Comparison of ENCODE assay signal across 34 cellular contexts in genomic region chr15:93420050-93420452, GRCh38.
DNase-seq lines count a peak whose midpoint lies in the region; ATAC-seq and TF ChIP-seq lines count a peak whose summit lies in the region.
"Had no signal": no experiment of that assay in that cellular context is flagged by ENCODE, and none has a peak within 500 bp of the region (broad histone marks: within the 10 kb centered on the region; RNA-seq: fewer than 3 reads in every experiment).

No MANE protein-coding gene starts in this region.

- in situ Hi-C loops in mammary epithelial cell (cut with MboI; ENCODE audit: low sequenced_read_pairs in 2 of 2): no loop called here

- H3K4me3 Mint-ChIP-seq in stimulated activated naive B cell treated with anti-CD40 and anti-IgM and Interleukin-4, amounts not matched to agents 10 μg/mL and 1 μg/mL and 100 μg/mL, for 72 hours: no peak overlapping the region
- H3K4me3 Mint-ChIP-seq: activated CD8-positive, alpha-beta T cell treated with anti-CD3 and anti-CD28 coated beads, Interleukin-2, amount 10 ng/mL, durations not matched to agents 7 days and 5 days; activated naive CD4-positive, alpha-beta T cell treated with anti-CD3 and anti-CD28 coated beads, Interleukin-2, amount 50 U/mL, for 24 hours; CD8-positive, alpha-beta memory T cell; effector memory CD8-positive, alpha-beta T cell; neural crest cell had no signal

- peaks cover 0 to 17% (median 0%) of the 10 kb centered on the region in 12 donors for H3K4me1 ChIP-seq in heart left ventricle
- no peaks in the 10 kb centered on the region for H3K4me1 ChIP-seq in mammary epithelial cell (ENCODE audit: insufficient read depth, low read length)
- H3K4me1 ChIP-seq: pancreas, stomach, thyroid gland, vagina had no signal

- TF ChIP-seq CTCF in heart left ventricle (IDR thresholded peaks at IDR 0.05): no peak
- TF ChIP-seq CTCF in mammary epithelial cell (conservative IDR thresholded peaks at IDR 0.05 in 1 of 2, IDR thresholded peaks at IDR 0.05 in 1 of 2; ENCODE audit: extremely low read depth in 1 of 2, insufficient read depth in 1 of 2, low read depth in 1 of 2, low read length in 2 of 2): no peak
- TF ChIP-seq CTCF in GM10248 (IDR thresholded peaks at IDR 0.05; ENCODE audit: control extremely low read depth, extremely low read depth, low read depth, missing control alignments): no peak

- CTCF ChIA-PET in mammary epithelial cell (lab: Charles Lee; ENCODE audit: low non-redundant PET) (no interaction called here), GM10248 (lab: Yijun Ruan, JAX) (no interaction called here)

- no peaks in the 10 kb centered on the region for H3K27me3 ChIP-seq in heart left ventricle
- no peaks in the 10 kb centered on the region for H3K27me3 ChIP-seq in mammary epithelial cell (ENCODE audit: insufficient read depth, low read length)
- H3K27me3 ChIP-seq: pancreas, stomach, thyroid gland, vagina had no signal

- no peaks in the 10 kb centered on the region for H3K9me3 Mint-ChIP-seq in stimulated activated naive B cell treated with anti-CD40 and anti-IgM and Interleukin-4, amounts not matched to agents 10 μg/mL and 1 μg/mL and 100 μg/mL, for 72 hours
- H3K9me3 Mint-ChIP-seq: activated naive CD4-positive, alpha-beta T cell treated with anti-CD3 and anti-CD28 coated beads, Interleukin-2, amount 50 U/mL, for 24 hours; activated T-helper 2 cell treated with anti-CD3 and anti-CD28 coated beads, Interferon-gamma antibody, Interleukin-2, Interleukin-4, amounts not matched to agents 10 μg/mL and 5 μg/mL and 100 μg/mL, durations not matched to agents 14 hours and 24 hours and 36 hours; CD8-positive, alpha-beta memory T cell; effector memory CD8-positive, alpha-beta T cell had no signal

- peak; percentile 33 for DNase-seq in cardiac septum (ENCODE audit: low spot score)
- DNase-seq in heart left ventricle: no peak
- peak; percentile 5 for DNase-seq in Jurkat, Clone E6-1 (ENCODE audit: low read depth, low spot score)
- peak; percentile 2 for DNase-seq in mammary epithelial cell
- DNase-seq in stimulated activated naive B cell treated with anti-CD40 and anti-IgM and Interleukin-4, amounts not matched to agents 10 μg/mL and 1 μg/mL and 100 μg/mL, for 72 hours: peak; percentile 1
- DNase-seq in AG08396 (ENCODE audit: low spot score): no peak
- DNase-seq in GM10248 (ENCODE audit: extremely low spot score): no peak
- no peak for DNase-seq in stimulated activated CD4-positive, alpha-beta T cell treated with anti-CD3 and anti-CD28 coated beads, Interleukin-12 subunit alpha, Interleukin-12 subunit beta, amount 100 ng/mL, for 4 hours
- DNase-seq: activated CD4-positive, CD25-positive, alpha-beta regulatory T cell treated with anti-CD3 and anti-CD28 coated beads, Interleukin-2, amount 50 U/mL, for 72 hours; activated CD8-positive, alpha-beta T cell treated with anti-CD3 and anti-CD28 coated beads, Interleukin-2, amount 10 ng/mL, durations not matched to agents 7 days and 5 days; anterior cingulate cortex; CD8-positive, alpha-beta memory T cell; effector memory CD8-positive, alpha-beta T cell; erythroblast; foreskin fibroblast; HCEC 1CT; islet precursor cell; left ventricle myocardium inferior; MM.1S; NCI-H2029 treated with DMSO at 0.1 percent for 48 hours; NCI-H524; OCI-M1; pancreas; stomach; thyroid gland had no signal

- dilution Hi-C loops in mammary epithelial cell (cut with HindIII; ENCODE audit: low sequenced_read_pairs): no loop called here

- H3K79me2 ChIP-seq in mammary epithelial cell (ENCODE audit: insufficient read depth, low read length): no peaks in the 10 kb centered on the region

- H3K36me3 ChIP-seq in heart left ventricle: no peaks in the 10 kb centered on the region
- H3K36me3 ChIP-seq in mammary epithelial cell (ENCODE audit: insufficient read depth, low read length): no peaks in the 10 kb centered on the region
- H3K36me3 ChIP-seq: cardiac muscle cell, left ventricle myocardium inferior, pancreas, stomach, thyroid gland, vagina had no signal

- H3K27ac ChIP-seq in heart left ventricle (no peak overlapping the region), mammary epithelial cell (ENCODE audit: insufficient read depth, low read depth, low read length) (no peak overlapping the region)
- H3K27ac ChIP-seq: cardiac muscle cell, coronary artery, KMS-11, left ventricle myocardium inferior, pancreas, SK-N-MC, skin epidermis, stomach, thyroid gland, vagina had no signal

- H3K27ac Mint-ChIP-seq in stimulated activated naive B cell treated with anti-CD40 and anti-IgM and Interleukin-4, amounts not matched to agents 10 μg/mL and 1 μg/mL and 100 μg/mL, for 72 hours: no peak overlapping the region
- H3K27ac Mint-ChIP-seq: activated CD8-positive, alpha-beta T cell treated with anti-CD3 and anti-CD28 coated beads, Interleukin-2, amount 10 ng/mL, durations not matched to agents 7 days and 5 days; activated naive CD4-positive, alpha-beta T cell treated with anti-CD3 and anti-CD28 coated beads, Interleukin-2, amount 50 U/mL, for 24 hours; activated T-helper 2 cell treated with anti-CD3 and anti-CD28 coated beads, Interferon-gamma antibody, Interleukin-2, Interleukin-4, amounts not matched to agents 10 μg/mL and 5 μg/mL and 100 μg/mL, durations not matched to agents 14 hours and 24 hours and 36 hours; CD8-positive, alpha-beta memory T cell; effector memory CD8-positive, alpha-beta T cell had no signal

- H3K4me3 ChIP-seq in heart left ventricle (no peak overlapping the region), mammary epithelial cell (replicated peaks in 1 of 3; ENCODE audit: insufficient read depth in 1 of 3, low read depth in 2 of 3, low read length in 3 of 3) (no peak overlapping the region)
- H3K4me3 ChIP-seq in Jurkat, Clone E6-1 (ENCODE audit: low read length): no peak overlapping the region
- H3K4me3 ChIP-seq: cardiac muscle cell, coronary artery, left ventricle myocardium inferior, pancreas, SK-N-MC, skin epidermis, stomach, thyroid gland, vagina had no signal

- no peak overlapping the region for H3K9ac ChIP-seq in mammary epithelial cell (ENCODE audit: insufficient read depth, low read length)
- H3K9ac ChIP-seq: KMS-11 had no signal

- POLR2A ChIA-PET in GM10248 (lab: Yijun Ruan, JAX): no interaction called here

- H4K20me1 ChIP-seq in mammary epithelial cell (ENCODE audit: insufficient read depth, low read length): no peaks in the 10 kb centered on the region

- no peak for TF ChIP-seq POLR2A in heart left ventricle (IDR thresholded peaks at IDR 0.05)

- no peaks in the 10 kb centered on the region for H3K36me3 Mint-ChIP-seq in stimulated activated naive B cell treated with anti-CD40 and anti-IgM and Interleukin-4, amounts not matched to agents 10 μg/mL and 1 μg/mL and 100 μg/mL, for 72 hours
- H3K36me3 Mint-ChIP-seq: activated naive CD4-positive, alpha-beta T cell treated with anti-CD3 and anti-CD28 coated beads, Interleukin-2, amount 50 U/mL, for 24 hours; CD8-positive, alpha-beta memory T cell had no signal

- no TSS peak for BruUV-seq in mammary epithelial cell (replicated peaks; lab: Mats Ljungman, UMichigan)

- no peak overlapping the region for H2AFZ ChIP-seq in mammary epithelial cell (ENCODE audit: low read depth, low read length)

- H3K4me2 ChIP-seq in mammary epithelial cell (ENCODE audit: insufficient read depth, low read depth, low read length): no peak overlapping the region
- H3K4me2 ChIP-seq: KMS-11 had no signal

- H3K9me3 ChIP-seq in heart left ventricle (no peaks in the 10 kb centered on the region), mammary epithelial cell (replicated peaks; ENCODE audit: insufficient read depth, low read length) (peaks cover 6% of the 10 kb centered on the region)
- H3K9me3 ChIP-seq: left ventricle myocardium inferior, pancreas, stomach, thyroid gland, vagina had no signal

- no peaks in the 10 kb centered on the region for H3K4me1 Mint-ChIP-seq in stimulated activated naive B cell treated with anti-CD40 and anti-IgM and Interleukin-4, amounts not matched to agents 10 μg/mL and 1 μg/mL and 100 μg/mL, for 72 hours
- H3K4me1 Mint-ChIP-seq: activated naive CD4-positive, alpha-beta T cell treated with anti-CD3 and anti-CD28 coated beads, Interleukin-2, amount 50 U/mL, for 24 hours; CD8-positive, alpha-beta memory T cell had no signal

- ATAC-seq in heart left ventricle: no peak
- ATAC-seq in stimulated activated naive B cell treated with anti-CD40 and anti-IgM and Interleukin-4, amounts not matched to agents 10 μg/mL and 1 μg/mL and 100 μg/mL, for 72 hours (replicated peaks): peak in 1 of 2 donors; percentile 27
- ATAC-seq: activated CD8-positive, alpha-beta T cell treated with anti-CD3 and anti-CD28 coated beads, Interleukin-2, amount 10 ng/mL, durations not matched to agents 7 days and 5 days; effector memory CD8-positive, alpha-beta T cell; pancreas had no signal

- 61 to 75% (median 70%) methylated on average over 1 of the region's 1 CpG for WGBS in heart left ventricle, 4 donors
- 0% methylated on average over 1 of the region's 1 CpG for WGBS in mammary epithelial cell (ENCODE audit: low coverage, missing lambda C conversion rate)

- intact Hi-C loops in cardiac septum (cut with DNase I) (no loop called here), heart left ventricle (cut with DNase I) (no loop called here), mammary epithelial cell (cut with micrococcal nuclease) (no loop called here)

- H3K27me3 Mint-ChIP-seq in stimulated activated naive B cell treated with anti-CD40 and anti-IgM and Interleukin-4, amounts not matched to agents 10 μg/mL and 1 μg/mL and 100 μg/mL, for 72 hours: peaks cover 5% of the 10 kb centered on the region in 2 donors

Comparison
In these comparisons a context has a peak if more than half of its experiments do, and no peak if none do; other contexts are left out.
1. DNase-seq: peak in cardiac septum (single experiment), Jurkat, Clone E6-1 (single experiment), mammary epithelial cell (single experiment) and stimulated activated naive B cell treated with anti-CD40 and anti-IgM and Interleukin-4, amounts not matched to agents 10 μg/mL and 1 μg/mL and 100 μg/mL, for 72 hours (single experiment); none in heart left ventricle (0 of 5), AG08396 (single experiment), GM10248 (single experiment) and stimulated activated CD4-positive, alpha-beta T cell treated with anti-CD3 and anti-CD28 coated beads, Interleukin-12 subunit alpha, Interleukin-12 subunit beta, amount 100 ng/mL, for 4 hours (single experiment).